Comparison of ENCODE assay signal across 8 cellular contexts in the genomic region with DNA sequence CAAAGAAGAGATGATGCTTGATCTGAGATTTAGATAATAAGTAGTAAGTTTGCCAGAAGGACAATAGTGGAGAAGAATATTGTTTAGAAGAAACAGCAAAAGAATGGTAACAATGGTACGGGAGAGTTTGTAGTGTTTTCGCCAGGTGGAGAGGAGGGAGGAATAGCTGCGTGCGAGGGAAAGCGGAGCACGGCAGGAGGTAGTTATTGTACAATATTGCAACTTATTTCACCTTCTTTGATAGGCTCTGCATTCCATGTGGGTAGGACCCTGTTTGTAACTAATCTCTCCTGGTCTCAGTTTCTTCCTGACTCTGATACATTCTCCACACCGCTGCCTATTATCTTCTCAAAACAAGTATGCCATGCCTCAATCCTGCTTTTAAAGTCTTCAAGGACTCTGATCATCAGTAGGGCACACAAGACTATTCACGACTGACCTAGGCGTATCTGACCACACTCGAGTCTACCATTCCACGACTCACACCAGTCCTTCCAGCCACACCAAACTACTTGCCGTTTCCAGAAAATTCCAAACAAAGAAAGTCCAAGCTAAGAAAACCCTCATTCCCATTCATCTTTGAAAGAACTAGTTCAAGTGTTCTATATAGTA. TPM values are rescaled to one million over a fixed set of nuclear protein-coding genes. Genes with fewer than 3 reads are reported as not detected.
DNase-seq lines count a peak whose midpoint lies in the region; ATAC-seq, FAIRE-seq and TF ChIP-seq lines count a peak whose summit lies in the region.

No MANE protein-coding gene starts in this region.

- H3K9me3 ChIP-seq in kidney (ENCODE audit: control insufficient read depth in 1 of 2, low read length in 2 of 2) (no peaks in the 10 kb centered on the region), thymus (ENCODE audit: control insufficient read depth) (no peaks in the 10 kb centered on the region)

- intact Hi-C loops in activated CD4-positive, alpha-beta T cell treated with anti-CD3 and anti-CD28 coated beads, Interleukin-2, amount 10 ng/mL, durations not matched to agents 24 days and 14 days (cut with micrococcal nuclease): loop anchor here (1.0 to 10.0 kb wide), 3 partner anchors 59 to 460 kb away; a partner anchor contains a TSS
- intact Hi-C loops in kidney (cut with DNase I): no loop called here

- H3K4me1 Mint-ChIP-seq in activated CD4-positive, alpha-beta T cell treated with anti-CD3 and anti-CD28 coated beads, Interleukin-2, amount 10 ng/mL, durations not matched to agents 24 days and 14 days: peaks cover 22% of the 10 kb centered on the region

- H3K4me3 Mint-ChIP-seq in activated CD4-positive, alpha-beta T cell treated with anti-CD3 and anti-CD28 coated beads, Interleukin-2, amount 10 ng/mL, durations not matched to agents 24 days and 14 days: peak overlapping the region; percentile 94

- H3K27ac Mint-ChIP-seq in activated CD4-positive, alpha-beta T cell treated with anti-CD3 and anti-CD28 coated beads, Interleukin-2, amount 10 ng/mL, durations not matched to agents 24 days and 14 days: peak overlapping the region; percentile 98
- H3K27ac Mint-ChIP-seq in activated naive CD4-positive, alpha-beta T cell treated with anti-CD3 and anti-CD28 coated beads, Interleukin-2, amount 50 U/mL, for 72 hours: peak overlapping the region; percentile 100

- no peak for ATAC-seq in activated naive CD4-positive, alpha-beta T cell treated with anti-CD3 and anti-CD28 coated beads, Interleukin-2, amount 50 U/mL, for 72 hours

- peaks cover 7% of the 10 kb centered on the region for H3K27me3 Mint-ChIP-seq in activated CD4-positive, alpha-beta T cell treated with anti-CD3 and anti-CD28 coated beads, Interleukin-2, amount 10 ng/mL, durations not matched to agents 24 days and 14 days

- TF ChIP-seq POLR2A in GM12892 (IDR thresholded peaks at IDR 0.05; ENCODE audit: low read depth, low read length): no peak

- H3K4me1 ChIP-seq in kidney (ENCODE audit: control insufficient read depth in 1 of 2, insufficient read depth in 1 of 2, low read depth in 1 of 2, low read length in 2 of 2) (peaks cover 6 to 8% of the 10 kb centered on the region in 2 donors), thymus (ENCODE audit: control insufficient read depth, insufficient read depth, low read length) (peaks cover 13% of the 10 kb centered on the region)

- in situ Hi-C loops in GM13976 (cut with MboI; ENCODE audit: low sequenced_read_pairs, unreplicated experiment): no loop called here

- H3K9ac ChIP-seq in kidney (ENCODE audit: low read length in 2 of 2): peak overlapping the region; percentile 68 to 99

- no peaks in the 10 kb centered on the region for H3K27me3 ChIP-seq in thymus (ENCODE audit: control insufficient read depth, insufficient read depth)

- H3K4me3 ChIP-seq in kidney (ENCODE audit: low read length in 2 of 2) (peak overlapping the region; percentile 82 to 99), thymus (ENCODE audit: low read length) (peak overlapping the region; percentile 85)

- FAIRE-seq in kidney (lab: Jason Lieb, UNC) (no peak), GM12892 (lab: Jason Lieb, UNC) (no peak)

- DNase-seq in activated CD4-positive, alpha-beta T cell treated with anti-CD3 and anti-CD28 coated beads, Interleukin-2, amount 10 ng/mL, durations not matched to agents 24 days and 14 days: no peak
- no peak for DNase-seq in activated CD4-positive, alpha-beta T cell treated with anti-CD3 and anti-CD28 coated beads, Interleukin-2, amount 50 U/mL, for 1 hour
- DNase-seq in activated naive CD4-positive, alpha-beta T cell treated with anti-CD3 and anti-CD28 coated beads, Interleukin-2, amount 50 U/mL, for 72 hours (ENCODE audit: low spot score in 2 of 2): no peak
- DNase-seq in kidney (no peak), NCI-H510A (lab: John Stamatoyannopoulos, UW) (no peak), GM13976 (ENCODE audit: low spot score) (no peak), GM12892 (ENCODE audit: insufficient read length) (no peak)

- H3K9me3 Mint-ChIP-seq in activated CD4-positive, alpha-beta T cell treated with anti-CD3 and anti-CD28 coated beads, Interleukin-2, amount 10 ng/mL, durations not matched to agents 24 days and 14 days: no peaks in the 10 kb centered on the region
- no peaks in the 10 kb centered on the region for H3K9me3 Mint-ChIP-seq in activated naive CD4-positive, alpha-beta T cell treated with anti-CD3 and anti-CD28 coated beads, Interleukin-2, amount 50 U/mL, for 72 hours

- 54% methylated on average over 12 of the region's 12 CpGs for WGBS in thymus

- peaks cover 10% of the 10 kb centered on the region for H3K36me3 Mint-ChIP-seq in activated CD4-positive, alpha-beta T cell treated with anti-CD3 and anti-CD28 coated beads, Interleukin-2, amount 10 ng/mL, durations not matched to agents 24 days and 14 days (ENCODE audit: low read depth)
- peaks cover 8 to 19% of the 10 kb centered on the region in 2 donors for H3K36me3 Mint-ChIP-seq in activated naive CD4-positive, alpha-beta T cell treated with anti-CD3 and anti-CD28 coated beads, Interleukin-2, amount 50 U/mL, for 72 hours

- H3K36me3 ChIP-seq in kidney (ENCODE audit: control insufficient read depth in 1 of 2, insufficient read depth in 2 of 2, low read length in 2 of 2) (peaks cover 0 to 3% of the 10 kb centered on the region in 2 donors), thymus (ENCODE audit: control insufficient read depth, insufficient read depth) (peaks cover 1% of the 10 kb centered on the region)

- H3K27ac ChIP-seq in kidney (ENCODE audit: low read depth in 2 of 2, low read length in 2 of 2) (peak overlapping the region; percentile 93 to 97), thymus (ENCODE audit: low read depth) (no peak overlapping the region)

- no peak for TF ChIP-seq CTCF in kidney (IDR thresholded peaks at IDR 0.05; ENCODE audit: borderline replicate concordance, extremely low read depth, insufficient read depth)
- no peak for TF ChIP-seq CTCF in GM13976 (IDR thresholded peaks at IDR 0.05; ENCODE audit: borderline replicate concordance, control extremely low read depth, extremely low read depth, insufficient read depth, missing control alignments)

RNA-seq across cellular contexts. Expression of a gene that starts 1.1 kb away (rescaled TPM):
- 24.2 and 28.4 TPM in 2 replicates for total RNA-seq in activated CD4-positive, alpha-beta T cell treated with anti-CD3 and anti-CD28 coated beads, Interleukin-2, amount 10 ng/mL, durations not matched to agents 24 days and 14 days
- 10 to 100 TPM; 21.9 to 29.3 TPM for total RNA-seq in activated naive CD4-positive, alpha-beta T cell treated with anti-CD3 and anti-CD28 coated beads, Interleukin-2, amount 50 U/mL, for 72 hours
- 30.1 TPM for total RNA-seq in kidney
- polyA plus RNA-seq in kidney (ENCODE audit: insufficient read depth, low read depth, low replicate concordance) (18.0 TPM), thymus (39.2 TPM)
- polyA plus RNA-seq in GM12892 (2012; ENCODE audit: missing spikeins): 17.7 TPM

RNA-seq across cellular contexts. Expression of a gene that starts 21.4 kb away (rescaled TPM):
- 18.0 and 19.9 TPM in 2 replicates for total RNA-seq in activated CD4-positive, alpha-beta T cell treated with anti-CD3 and anti-CD28 coated beads, Interleukin-2, amount 10 ng/mL, durations not matched to agents 24 days and 14 days
- 10 to 100 TPM; 15.0 to 25.2 TPM for total RNA-seq in activated naive CD4-positive, alpha-beta T cell treated with anti-CD3 and anti-CD28 coated beads, Interleukin-2, amount 50 U/mL, for 72 hours
- 58.9 TPM for total RNA-seq in kidney
- 81.7 TPM for polyA plus RNA-seq in kidney (ENCODE audit: insufficient read depth, low read depth, low replicate concordance)
- polyA plus RNA-seq in thymus: 45.0 TPM
- 33.4 TPM for polyA plus RNA-seq in GM12892 (2012; ENCODE audit: missing spikeins)

RNA-seq across cellular contexts. Expression of a gene that starts 59.9 kb away (rescaled TPM):
- total RNA-seq in activated CD4-positive, alpha-beta T cell treated with anti-CD3 and anti-CD28 coated beads, Interleukin-2, amount 10 ng/mL, durations not matched to agents 24 days and 14 days: 79.6 and 79.8 TPM in 2 replicates
- 100 to 1,000 TPM in 1 of 2 donors, 10 to 100 TPM in 1; 87.1 to 186 TPM for total RNA-seq in activated naive CD4-positive, alpha-beta T cell treated with anti-CD3 and anti-CD28 coated beads, Interleukin-2, amount 50 U/mL, for 72 hours
- total RNA-seq in kidney: 3.7 TPM
- polyA plus RNA-seq in kidney (ENCODE audit: insufficient read depth, low read depth, low replicate concordance) (0.82 TPM), thymus (5.8 TPM)
- polyA plus RNA-seq in GM12892 (2012; ENCODE audit: missing spikeins): 8.8 TPM

Comparison
In these comparisons a context has a peak if more than half of its experiments do, and no peak if none do; other contexts are left out.
1. RNA of a gene that starts 59.9 kb away (total RNA-seq): 87.1 to 186 TPM in activated naive CD4-positive, alpha-beta T cell treated with anti-CD3 and anti-CD28 coated beads, Interleukin-2, amount 50 U/mL, for 72 hours and 79.6 to 79.8 TPM in activated CD4-positive, alpha-beta T cell treated with anti-CD3 and anti-CD28 coated beads, Interleukin-2, amount 10 ng/mL, durations not matched to agents 24 days and 14 days; 3.7 TPM in kidney (single experiment); every median in the first group is over 10 times any median in the second.